In the genomic region with DNA sequence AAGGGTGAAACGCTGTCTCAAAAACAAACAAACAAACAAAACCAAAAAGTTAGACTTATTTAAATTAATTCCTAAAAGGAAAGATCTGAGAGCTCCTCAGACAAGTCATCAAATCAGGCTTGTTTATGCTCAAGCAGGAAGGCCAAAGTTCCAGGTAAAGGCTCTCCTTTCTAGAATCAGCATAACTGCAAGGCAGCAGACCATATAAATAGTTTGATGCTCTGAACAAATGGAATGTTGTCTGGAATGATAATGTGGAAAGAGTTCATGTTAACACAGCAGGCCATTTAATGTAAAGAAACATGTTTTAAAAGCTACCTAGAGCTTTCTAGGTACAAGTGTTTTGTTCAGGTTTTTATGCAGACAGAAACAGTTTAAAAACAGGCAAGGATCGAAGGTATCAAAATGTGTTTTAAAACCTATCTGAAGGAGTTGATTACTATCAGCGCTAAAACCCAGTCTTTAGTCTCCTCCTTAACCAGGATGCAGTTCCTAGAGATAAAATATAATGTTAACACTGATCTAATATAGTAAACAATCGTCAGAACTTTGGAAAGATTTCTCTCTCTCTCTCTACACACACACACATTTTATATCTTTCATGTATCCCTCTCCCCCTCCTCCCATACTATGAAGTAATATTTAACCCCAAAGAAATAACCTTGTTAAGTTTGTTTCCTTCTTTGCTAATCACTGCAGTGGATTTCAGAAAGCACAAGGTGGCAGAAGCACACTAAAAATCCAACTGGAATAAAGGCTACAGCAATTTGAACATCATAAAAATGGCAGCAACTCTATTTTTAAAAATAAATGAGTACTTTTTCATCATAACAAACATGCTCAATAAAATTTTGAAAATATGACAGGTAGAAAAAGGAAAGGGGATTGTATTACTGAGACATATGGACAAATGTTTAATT, we compare ENCODE assay signal across 8 cellular contexts.
DNase-seq lines count a peak whose midpoint lies in the region; ATAC-seq and TF ChIP-seq lines count a peak whose summit lies in the region.

No MANE protein-coding gene starts in this region.

- TF ChIP-seq CTCF in right atrium auricular region (IDR thresholded peaks at IDR 0.05) (peak in 1 of 2 donors; percentile 71), nephron (IDR thresholded peaks at IDR 0.05; ENCODE audit: unreplicated experiment in 3 of 3) (peak; percentile 62 to 70 (median 64))

- H3K36me3 ChIP-seq in right atrium auricular region = peaks cover 3% of the 10 kb centered on the region

- H3K4me1 ChIP-seq in right atrium auricular region = peaks cover 0 to 29% of the 10 kb centered on the region in 2 donors

- H3K27ac ChIP-seq in right atrium auricular region = no peak overlapping the region

- peak; percentile 50 for ATAC-seq in Right ventricle myocardium superior (ENCODE audit: poor library complexity)

- H3K4me3 ChIP-seq in right atrium auricular region = no peak overlapping the region

- DNase-seq in Right ventricle myocardium superior (no peak), right atrium auricular region (ENCODE audit: low spot score) (no peak), NCI-H2171 (lab: John Stamatoyannopoulos, UW) (peak; percentile 14), dedifferentiated amniotic fluid mesenchymal stem cell (ENCODE audit: extremely low spot score) (peak; percentile 74), iPS-NIHi7 (ENCODE audit: extremely low spot score) (no peak), NK-92 (lab: John Stamatoyannopoulos, UW; ENCODE audit: unreplicated experiment) (no peak)
- DNase-seq in activated CD4-positive, alpha-beta T cell treated with anti-CD3 and anti-CD28 coated beads, Interleukin-2, amount 50 U/mL, for 1 hour = no peak

- peaks cover 36% of the 10 kb centered on the region for H3K4me1 Mint-ChIP-seq in nephron

- H3K27me3 Mint-ChIP-seq in nephron (ENCODE audit: low read depth) = no peaks in the 10 kb centered on the region

- intact Hi-C loops in Right ventricle myocardium superior (cut with DNase I) = loop anchor here (5.0 to 10.0 kb wide), 3 partner anchors 182 to 710 kb away; no protein-coding TSS in a partner anchor

- no peaks in the 10 kb centered on the region for H3K9me3 Mint-ChIP-seq in nephron

- H3K27me3 ChIP-seq in right atrium auricular region = no peaks in the 10 kb centered on the region

- H3K4me3 Mint-ChIP-seq in nephron = peak overlapping the region in 1 of 3 experiments; percentile 12

- H3K27ac Mint-ChIP-seq in nephron = peak overlapping the region; percentile 90 to 92 (median 90)

- H3K9me3 ChIP-seq in right atrium auricular region = no peaks in the 10 kb centered on the region

- peaks cover 24% of the 10 kb centered on the region for H3K36me3 Mint-ChIP-seq in nephron (ENCODE audit: low read depth)

Comparison
In these comparisons a context has a peak if more than half of its experiments do, and no peak if none do; other contexts are left out.
1. DNase-seq: peak in NCI-H2171 (single experiment) and dedifferentiated amniotic fluid mesenchymal stem cell (single experiment); none in Right ventricle myocardium superior (single experiment), right atrium auricular region (single experiment), iPS-NIHi7 (single experiment), NK-92 (single experiment) and activated CD4-positive, alpha-beta T cell treated with anti-CD3 and anti-CD28 coated beads, Interleukin-2, amount 50 U/mL, for 1 hour (single experiment).